ENCODE assay signal across 16 cellular contexts in the genomic region with DNA sequence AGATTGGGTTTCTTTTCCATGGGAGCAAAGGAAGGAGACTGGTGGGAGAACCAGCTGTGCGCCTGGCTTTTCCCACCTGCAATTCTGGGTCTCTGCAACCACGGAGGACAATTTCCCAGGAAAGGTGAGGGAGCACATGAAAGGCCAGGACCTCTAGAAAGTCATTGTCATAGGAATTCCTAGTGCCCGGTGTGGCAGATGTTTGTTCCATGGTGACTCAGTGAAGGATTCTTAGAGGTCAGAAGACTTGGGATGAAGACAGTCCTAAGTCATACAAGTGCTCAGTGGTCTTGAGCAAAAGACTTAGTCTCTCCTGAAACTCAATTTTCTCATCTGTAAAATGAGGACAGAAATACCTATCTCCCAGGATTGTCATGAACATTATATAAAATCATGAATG. TPM values are rescaled to one million over a fixed set of nuclear protein-coding genes. Genes with fewer than 3 reads are reported as not detected.
A peak's percentile ranks its signal among the peaks of the same experiment; 100 is the strongest.
DNase-seq lines count a peak whose midpoint lies in the region; TF ChIP-seq lines count a peak whose summit lies in the region.
"Had no signal": no experiment of that assay in that cellular context is flagged by ENCODE, and none has a peak within 500 bp of the region (broad histone marks: within the 10 kb centered on the region; RNA-seq: fewer than 3 reads in every experiment).

No MANE protein-coding gene starts in this region.

- no peak for TF ChIP-seq POLR2A in esophagus muscularis mucosa (IDR thresholded peaks at IDR 0.05; ENCODE audit: low read depth)

- TF ChIP-seq EP300 in esophagus muscularis mucosa (IDR thresholded peaks at IDR 0.05): no peak

- WGBS in esophagus muscularis mucosa: 86% methylated on average over 3 of the region's 3 CpGs

- H3K27ac ChIP-seq in esophagus muscularis mucosa (replicated peaks in 1 of 4) (no peak overlapping the region), right atrium auricular region (no peak overlapping the region)
- H3K27ac ChIP-seq: C4-2B, KMS-11 had no signal

- DNase-seq in AG20443 (ENCODE audit: low spot score) (peak; percentile 36), ELR (ENCODE audit: low read depth) (peak; percentile 52), RPMI7951 (ENCODE audit: low read depth) (peak; percentile 28), esophagus muscularis mucosa (ENCODE audit: extremely low spot score) (peak; percentile 72), CD1c-positive myeloid dendritic cell (ENCODE audit: extremely low spot score) (no peak), NCI-H1694 (lab: John Stamatoyannopoulos, UW) (no peak), right atrium auricular region (ENCODE audit: low spot score) (no peak), NK-92 (lab: John Stamatoyannopoulos, UW; ENCODE audit: unreplicated experiment) (no peak)
- DNase-seq: AML-193; CD4-positive, alpha-beta memory T cell; DMS79 treated with DMSO at 0.1 percent for 48 hours; GDM1 had no signal

- no peaks in the 10 kb centered on the region for H3K36me3 ChIP-seq in esophagus muscularis mucosa
- H3K36me3 ChIP-seq in right atrium auricular region: no peaks in the 10 kb centered on the region
- H3K36me3 ChIP-seq: HAP-1 had no signal

- TF ChIP-seq CTCF in esophagus muscularis mucosa (IDR thresholded peaks at IDR 0.05) (no peak), right atrium auricular region (IDR thresholded peaks at IDR 0.05) (no peak)

- H3K4me1 ChIP-seq in esophagus muscularis mucosa (no peaks in the 10 kb centered on the region), right atrium auricular region (no peaks in the 10 kb centered on the region)
- H3K4me1 ChIP-seq: HAP-1 had no signal

- intact Hi-C loops in esophagus muscularis mucosa (cut with DNase I): no loop called here

- H3K9me3 ChIP-seq in esophagus muscularis mucosa: no peaks in the 10 kb centered on the region
- no peaks in the 10 kb centered on the region for H3K9me3 ChIP-seq in right atrium auricular region
- H3K9me3 ChIP-seq: HAP-1 had no signal

- peaks cover 0 to 46% (median 0%) of the 10 kb centered on the region in 4 donors for H3K27me3 ChIP-seq in esophagus muscularis mucosa
- no peaks in the 10 kb centered on the region for H3K27me3 ChIP-seq in right atrium auricular region

- H3K4me3 ChIP-seq in esophagus muscularis mucosa: no peak overlapping the region
- H3K4me3 ChIP-seq in right atrium auricular region: no peak overlapping the region
- H3K4me3 ChIP-seq: HAP-1 had no signal

RNA-seq across cellular contexts. Expression of gene KCNA5, which starts 51.3 kb away (rescaled TPM):
- not detected in 2 replicates for total RNA-seq in RPMI7951 (2014; rRNA removed; shearing (Covaris generic))
- total RNA-seq in esophagus muscularis mucosa: 1 to 10 TPM; 1.2 to 5.9 (median 2.2) TPM
- 100 to 1,000 TPM in 1 of 2 donors, 10 to 100 TPM in 1; 74.6 to 166 TPM for total RNA-seq in right atrium auricular region
- total RNA-seq: A172; CD4-positive, alpha-beta memory T cell had no signal

Comparison
In these comparisons a context has a peak if more than half of its experiments do, and no peak if none do; other contexts are left out.
1. DNase-seq: peak in AG20443 (single experiment), ELR (single experiment), RPMI7951 (single experiment) and esophagus muscularis mucosa (single experiment); none in CD1c-positive myeloid dendritic cell (single experiment), NCI-H1694 (single experiment), right atrium auricular region (single experiment) and NK-92 (single experiment).
2. RNA of gene KCNA5, which starts 51.3 kb away (total RNA-seq): 74.6 to 166 TPM in right atrium auricular region; 1.2 to 5.9 TPM in esophagus muscularis mucosa and not detected in RPMI7951; every median in the first group is over 10 times any median in the second.